Comparison of ENCODE assay signal across 10 cellular contexts in the genomic region with DNA sequence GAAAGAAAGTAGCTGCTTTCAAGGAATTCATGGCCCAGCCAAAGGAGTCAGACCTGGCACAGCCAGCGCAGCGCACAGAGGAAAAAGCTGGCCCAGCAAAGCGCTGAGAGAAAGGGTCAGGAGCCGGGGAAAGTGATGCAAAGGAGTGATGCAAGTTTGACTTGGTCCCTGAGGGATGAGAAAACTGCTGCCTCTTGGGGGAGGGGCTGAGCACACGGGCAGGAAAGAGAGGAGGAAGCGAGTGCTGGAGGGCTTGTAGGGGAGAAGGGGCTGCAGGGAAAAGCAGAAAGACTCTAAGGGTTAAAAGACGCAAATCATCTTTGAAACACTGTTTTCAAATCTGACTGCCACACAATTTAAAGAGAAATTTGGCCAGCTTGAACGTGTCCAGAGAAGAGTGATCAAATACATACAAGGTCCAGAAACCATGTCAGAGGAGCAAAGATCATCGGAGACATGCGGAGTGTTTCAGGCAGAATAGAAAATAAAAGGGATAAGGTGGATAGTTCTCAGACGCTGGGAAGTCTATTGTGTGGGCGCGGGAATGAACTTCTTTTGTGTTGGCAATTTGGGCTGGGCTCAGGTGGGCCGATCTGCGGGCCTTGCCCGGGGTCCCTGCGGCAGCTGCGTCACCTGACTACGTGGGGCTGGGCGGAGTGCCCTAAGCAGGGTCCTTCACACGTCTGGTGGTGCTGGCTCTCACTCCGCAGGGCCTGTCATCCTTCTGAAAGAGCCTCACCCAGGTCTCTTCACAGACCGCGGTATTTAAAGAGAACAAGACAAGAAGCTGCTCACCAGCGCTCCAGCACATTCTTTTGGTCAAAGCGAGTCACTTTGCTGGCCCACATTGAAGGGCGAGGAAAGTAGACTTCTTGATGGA. TPM values are rescaled to one million over a fixed set of nuclear protein-coding genes. Genes with fewer than 3 reads are reported as not detected.
DNase-seq lines count a peak whose midpoint lies in the region; ATAC-seq and TF ChIP-seq lines count a peak whose summit lies in the region.
"Had no signal": no experiment of that assay in that cellular context is flagged by ENCODE, and none has a peak within 500 bp of the region (broad histone marks: within the 10 kb centered on the region; RNA-seq: fewer than 3 reads in every experiment).

No MANE protein-coding gene starts in this region.

- no peaks in the 10 kb centered on the region for H3K36me3 ChIP-seq in HAP-1 (replicated peaks)

- H3K4me3 ChIP-seq in AG09309 (ENCODE audit: control insufficient read depth, low read depth, low read length) (peak overlapping the region; percentile 19), fibroblast of the aortic adventitia (ENCODE audit: low read depth, low read length) (peak overlapping the region; percentile 14), HAP-1 (no peak overlapping the region)

- ATAC-seq in GM21825 (IDR thresholded peaks at IDR 0.05; ENCODE audit: unreplicated experiment) (no peak), GM19328 (IDR thresholded peaks at IDR 0.05; ENCODE audit: unreplicated experiment) (no peak)
- ATAC-seq: HCT116 had no signal

- TF ChIP-seq CTCF in AG09309 (IDR thresholded peaks at IDR 0.05; ENCODE audit: control insufficient read depth, insufficient read depth, low read depth, low read length, missing control alignments): no peak
- no peak for TF ChIP-seq CTCF in fibroblast of the aortic adventitia (IDR thresholded peaks at IDR 0.05; ENCODE audit: insufficient read depth, low read length)

- DNase-seq in AG09309 (ENCODE audit: low read depth) (peak; percentile 11), NCI-H146 (lab: John Stamatoyannopoulos, UW) (peak; percentile 57), fibroblast of the aortic adventitia (ENCODE audit: low read depth) (peak; percentile 84), myocyte (ENCODE audit: low read depth) (peak; percentile 68), HAP-1 (ENCODE audit: low spot score in 2 of 2) (no peak), T-helper 2 cell (no peak)
- DNase-seq: DND-41 had no signal

- no peaks in the 10 kb centered on the region for H3K9me3 ChIP-seq in HAP-1

- in situ Hi-C loops in HAP-1 (cut with MboI; ENCODE audit: low sequenced_read_pairs): no loop called here

- peaks cover 11% of the 10 kb centered on the region for H3K4me1 ChIP-seq in HAP-1

- no peaks in the 10 kb centered on the region for H3K27me3 ChIP-seq in HAP-1 (ENCODE audit: low read depth)

RNA-seq across cellular contexts. Expression of gene N4BP2L1, which starts 18.1 kb away (rescaled TPM):
- total RNA-seq in fibroblast of the aortic adventitia (ENCODE audit: low replicate concordance) (1.9 and 9.5 TPM in 2 replicates), myocyte (2.4 and 5.9 TPM in 2 replicates)
- 3.5 TPM for polyA plus RNA-seq in myocyte (2012)

Comparison
In these comparisons a context has a peak if more than half of its experiments do, and no peak if none do; other contexts are left out.
1. DNase-seq: peak in AG09309 (single experiment), NCI-H146 (single experiment), fibroblast of the aortic adventitia (single experiment) and myocyte (single experiment); none in HAP-1 (0 of 2) and T-helper 2 cell (0 of 5).